In genomic region chr1:194342484-194343262, GRCh38 we compare ENCODE assay signal across 17 cellular contexts.
DNase-seq lines count a peak whose midpoint lies in the region; ATAC-seq, FAIRE-seq and TF ChIP-seq lines count a peak whose summit lies in the region.
"Had no signal": no experiment of that assay in that cellular context is flagged by ENCODE, and none has a peak within 500 bp of the region (broad histone marks: within the 10 kb centered on the region; RNA-seq: fewer than 3 reads in every experiment).

No MANE protein-coding gene starts in this region.

- no peaks in the 10 kb centered on the region for H3K27me3 Mint-ChIP-seq in activated CD8-positive, alpha-beta memory T cell treated with anti-CD3 and anti-CD28 coated beads, Interleukin-2, amount 10 ng/mL, durations not matched to agents 7 days and 5 days
- H3K27me3 Mint-ChIP-seq: brain; CD4-positive, alpha-beta memory T cell had no signal

- POLR2A ChIA-PET in GM12878 (lab: Charles Lee) = no interaction called here

- CTCF ChIA-PET in GM12878 (lab: Yijun Ruan, JAX) = no interaction called here
- CTCF ChIA-PET in activated CD8-positive, alpha-beta memory T cell treated with anti-CD3 and anti-CD28 coated beads, Interleukin-2, amount 10 ng/mL, durations not matched to agents 7 days and 5 days (lab: Charles Lee) = no interaction called here

- H3K27ac Mint-ChIP-seq in activated CD8-positive, alpha-beta memory T cell treated with anti-CD3 and anti-CD28 coated beads, Interleukin-2, amount 10 ng/mL, durations not matched to agents 7 days and 5 days = no peak overlapping the region
- H3K27ac Mint-ChIP-seq: brain; CD4-positive, alpha-beta memory T cell had no signal

- H3K79me2 ChIP-seq in GM12878 (ENCODE audit: control insufficient read depth, insufficient read depth, low read length) = no peaks in the 10 kb centered on the region

- in situ Hi-C loops in GM12878 (cut with MboI) = no loop called here

- H3K4me1 ChIP-seq in GM12878 (ENCODE audit: control insufficient read depth, insufficient read depth, low read length) = no peaks in the 10 kb centered on the region
- no peaks in the 10 kb centered on the region for H3K4me1 ChIP-seq in neuronal stem cell (ENCODE audit: control insufficient read depth in 2 of 2, insufficient read depth in 1 of 2, low read depth in 1 of 2, low read length in 2 of 2)
- H3K4me1 ChIP-seq in thyroid gland = no peaks in the 10 kb centered on the region
- H3K4me1 ChIP-seq: lower lobe of right lung, testis had no signal

- 51% methylated on average over 18 of the region's 18 CpGs for WGBS in GM12878 (ENCODE audit: insufficient coverage, insufficient replicate concordance, low lambda C conversion rate, missing lambda C conversion rate)
- no CpG with 5 or more reads among the region's 18 CpGs for WGBS in neuronal stem cell (ENCODE audit: extremely low coverage in 2 of 2, insufficient read length in 2 of 2, insufficient replicate concordance in 1 of 2), 2 donors
- 71 to 74% methylated on average over 18 of the region's 18 CpGs for WGBS in thyroid gland, 2 donors

- H2AFZ ChIP-seq in GM12878 (ENCODE audit: control insufficient read depth, low read depth, low read length) (no peak overlapping the region), neuronal stem cell (ENCODE audit: low read length) (peak overlapping the region; percentile 6)

- RAD21 ChIA-PET in GM12878 (lab: Charles Lee; ENCODE audit: unreplicated experiment) = no interaction called here

- no peak overlapping the region for H2BK5ac ChIP-seq in neuronal stem cell (ENCODE audit: low read length)

- no peak overlapping the region for H2BK12ac ChIP-seq in neuronal stem cell (ENCODE audit: low read length)

- BruUV-seq in GM12878 (replicated peaks; lab: Mats Ljungman, UMichigan) = no TSS peak

- no peak overlapping the region for H3K14ac ChIP-seq in neuronal stem cell (ENCODE audit: low read length)

- H3K27ac ChIP-seq in GM12878 (ENCODE audit: control insufficient read depth, insufficient read depth) (no peak overlapping the region), neuronal stem cell (replicated peaks; ENCODE audit: low read length) (no peak overlapping the region), thyroid gland (no peak overlapping the region)
- H3K27ac ChIP-seq: lower lobe of right lung, testis had no signal

- H3K27me3 ChIP-seq in GM12878 (replicated peaks in 1 of 2; ENCODE audit: control insufficient read depth in 2 of 2, insufficient read depth in 2 of 2, low read length in 1 of 2) (no peaks in the 10 kb centered on the region), neuronal stem cell (ENCODE audit: control insufficient read depth in 3 of 3, insufficient read depth in 3 of 3, low read depth in 1 of 3, low read length in 3 of 3) (no peaks in the 10 kb centered on the region), thyroid gland (no peaks in the 10 kb centered on the region)
- H3K27me3 ChIP-seq: testis had no signal

- H2BK15ac ChIP-seq in neuronal stem cell (ENCODE audit: low read length) = no peak overlapping the region

- no peak overlapping the region for H2AK5ac ChIP-seq in neuronal stem cell (ENCODE audit: low read depth, low read length)

- no peak overlapping the region for H3K4ac ChIP-seq in neuronal stem cell (ENCODE audit: low read length)

- no peak for TF ChIP-seq POLR2A in GM12878 (IDR thresholded peaks at IDR 0.05; ENCODE audit: low read depth, low read length)
- TF ChIP-seq POLR2A in thyroid gland (IDR thresholded peaks at IDR 0.05) = no peak

- SMC1A ChIA-PET in GM12878 (lab: Charles Lee; ENCODE audit: uncharacterized antibody, unreplicated experiment) = interaction anchor here (1.0 kb wide), 1 partner anchor 12 kb away, joined by 4 read pairs; no protein-coding TSS in a partner anchor

- peak; percentile 28 to 36 (median 31); a peak in 4 of 6 replicates for TF ChIP-seq CTCF in GM12878 (IDR thresholded peaks at IDR 0.05 in 2 of 3, conservative IDR thresholded peaks at IDR 0.05 in 1 of 3; ENCODE audit: control insufficient read depth in 2 of 3, extremely low read depth in 1 of 3, insufficient read depth in 1 of 3, low read depth in 3 of 3, low read length in 3 of 3)
- TF ChIP-seq CTCF in thyroid gland (IDR thresholded peaks at IDR 0.05) = no peak

- H3K4me2 ChIP-seq in GM12878 (ENCODE audit: control insufficient read depth, insufficient read depth) = no peak overlapping the region
- H3K4me2 ChIP-seq in neuronal stem cell (ENCODE audit: insufficient read depth, low read length, poor library complexity, severe bottlenecking) = no peak overlapping the region
- H3K4me2 ChIP-seq: smooth muscle cell had no signal

- TF ChIP-seq EP300 in GM12878 (IDR thresholded peaks at IDR 0.05; ENCODE audit: borderline replicate concordance in 1 of 2, control insufficient read depth in 1 of 2, low read depth in 2 of 2, low read length in 2 of 2) = no peak

- no peak overlapping the region for H3K4me3 Mint-ChIP-seq in activated CD8-positive, alpha-beta memory T cell treated with anti-CD3 and anti-CD28 coated beads, Interleukin-2, amount 10 ng/mL, durations not matched to agents 7 days and 5 days
- H3K4me3 Mint-ChIP-seq: brain; CD4-positive, alpha-beta memory T cell had no signal

- peak; percentile 46 for DNase-seq in Jurkat, Clone E6-1 (ENCODE audit: low read depth, low spot score)
- DNase-seq in GM12878 (ENCODE audit: low read depth, low spot score) = no peak
- DNase-seq in neuronal stem cell (ENCODE audit: low spot score) = no peak
- DNase-seq in thyroid gland = no peak
- DNase-seq in activated CD8-positive, alpha-beta memory T cell treated with anti-CD3 and anti-CD28 coated beads, Interleukin-2, amount 10 ng/mL, durations not matched to agents 7 days and 5 days = no peak
- DNase-seq: activated CD4-positive, alpha-beta T cell treated with anti-CD3 and anti-CD28 coated beads, Interleukin-2, amount 50 U/mL, for 48 hours; activated naive CD4-positive, alpha-beta T cell; CD4-positive, alpha-beta memory T cell; lower lobe of right lung; NCI-H1048; NCI-H510A; T1000; testis had no signal

- intact Hi-C loops in GM12878 (cut with micrococcal nuclease; ENCODE audit: unreplicated experiment) (no loop called here), thyroid gland (cut with DNase I) (no loop called here)

- no peak overlapping the region for H4K8ac ChIP-seq in neuronal stem cell (ENCODE audit: low read depth, low read length)

- H3K36me3 ChIP-seq in GM12878 (ENCODE audit: control insufficient read depth in 2 of 2, insufficient read depth in 2 of 2, low read length in 1 of 2) (no peaks in the 10 kb centered on the region), neuronal stem cell (replicated peaks in 1 of 2; ENCODE audit: control insufficient read depth in 2 of 2, insufficient read depth in 2 of 2, low read length in 2 of 2) (no peaks in the 10 kb centered on the region), thyroid gland (no peaks in the 10 kb centered on the region)
- H3K36me3 ChIP-seq: lower lobe of right lung had no signal

- no peak for TF ChIP-seq RAD21 in GM12878 (IDR thresholded peaks at IDR 0.05; ENCODE audit: insufficient read depth, low read depth, low read length)

- no peak overlapping the region for H2BK120ac ChIP-seq in neuronal stem cell (ENCODE audit: low read depth, low read length)

- no peak overlapping the region for H4K91ac ChIP-seq in neuronal stem cell (ENCODE audit: low read depth, low read length, poor library complexity)

- peaks cover 3% of the 10 kb centered on the region for H3K9me3 Mint-ChIP-seq in activated CD8-positive, alpha-beta memory T cell treated with anti-CD3 and anti-CD28 coated beads, Interleukin-2, amount 10 ng/mL, durations not matched to agents 7 days and 5 days (ENCODE audit: low read depth)
- H3K9me3 Mint-ChIP-seq: CD4-positive, alpha-beta memory T cell had no signal

- no peaks in the 10 kb centered on the region for H3K79me1 ChIP-seq in neuronal stem cell (ENCODE audit: low read depth, low read length)

- H3K9ac ChIP-seq in GM12878 (ENCODE audit: control insufficient read depth, insufficient read depth, low read length) (no peak overlapping the region), neuronal stem cell (ENCODE audit: low read depth, low read length, poor library complexity) (no peak overlapping the region)

- no peak overlapping the region for H3K18ac ChIP-seq in neuronal stem cell (ENCODE audit: low read length)

- no peak for FAIRE-seq in GM12878 (lab: Jason Lieb, UNC)

- H4K20me1 ChIP-seq in GM12878 (ENCODE audit: control insufficient read depth, insufficient read depth) = no peaks in the 10 kb centered on the region

- peaks cover 9% of the 10 kb centered on the region for H3K4me1 Mint-ChIP-seq in activated CD8-positive, alpha-beta memory T cell treated with anti-CD3 and anti-CD28 coated beads, Interleukin-2, amount 10 ng/mL, durations not matched to agents 7 days and 5 days
- H3K4me1 Mint-ChIP-seq: CD4-positive, alpha-beta memory T cell had no signal

- H3K23ac ChIP-seq in neuronal stem cell (ENCODE audit: low read depth, low read length, poor library complexity) = no peak overlapping the region

- no peak overlapping the region for H3K4me3 ChIP-seq in Jurkat, Clone E6-1 (ENCODE audit: low read length)
- H3K4me3 ChIP-seq in GM12878 = no peak overlapping the region
- H3K4me3 ChIP-seq in neuronal stem cell (ENCODE audit: low read length in 2 of 2) = no peak overlapping the region
- no peak overlapping the region for H3K4me3 ChIP-seq in thyroid gland (replicated peaks in 1 of 3)
- H3K4me3 ChIP-seq: lower lobe of right lung, smooth muscle cell, testis had no signal

- H3K9me3 ChIP-seq in GM12878 (replicated peaks; ENCODE audit: control insufficient read depth, insufficient read depth, low read length) (no peaks in the 10 kb centered on the region), neuronal stem cell (replicated peaks in 1 of 2; ENCODE audit: control insufficient read depth in 2 of 2, insufficient read depth in 1 of 2, low read depth in 1 of 2, low read length in 2 of 2) (no peaks in the 10 kb centered on the region), thyroid gland (no peaks in the 10 kb centered on the region)
- H3K9me3 ChIP-seq: lower lobe of right lung, testis had no signal

- no peaks in the 10 kb centered on the region for H3K36me3 Mint-ChIP-seq in activated CD8-positive, alpha-beta memory T cell treated with anti-CD3 and anti-CD28 coated beads, Interleukin-2, amount 10 ng/mL, durations not matched to agents 7 days and 5 days
- H3K36me3 Mint-ChIP-seq: brain; CD4-positive, alpha-beta memory T cell had no signal

- ATAC-seq in GM18867 (IDR thresholded peaks at IDR 0.05; ENCODE audit: unreplicated experiment) (peak; percentile 50), GM12878 (peak; percentile 83), HG03469 (IDR thresholded peaks at IDR 0.05; ENCODE audit: unreplicated experiment) (no peak)
- no peak for ATAC-seq in activated CD8-positive, alpha-beta memory T cell treated with anti-CD3 and anti-CD28 coated beads, Interleukin-2, amount 10 ng/mL, durations not matched to agents 7 days and 5 days
- ATAC-seq: lower lobe of right lung had no signal

TF ChIP-seq in GM12878, 131 proteins besides CTCF, POLR2A, EP300 and RAD21 (continues in another document):
- no peak for TF ChIP-seq WRNIP1 (IDR thresholded peaks at IDR 0.05; ENCODE audit: borderline replicate concordance, low read depth, low read length)
- no peak for TF ChIP-seq PML (IDR thresholded peaks at IDR 0.05; ENCODE audit: low read length)
- no peak for TF ChIP-seq ZNF622 (IDR thresholded peaks at IDR 0.05)
- no peak for TF ChIP-seq YBX1 (IDR thresholded peaks at IDR 0.05)
- TF ChIP-seq CEBPB (IDR thresholded peaks at IDR 0.05; ENCODE audit: borderline replicate concordance in 1 of 2, low read depth in 2 of 2, low read length in 2 of 2) = no peak
- no peak for TF ChIP-seq SREBF2 (IDR thresholded peaks at IDR 0.05; ENCODE audit: low read length)

Comparison
In these comparisons a context has a peak if more than half of its experiments do, and no peak if none do; other contexts are left out.
1. ATAC-seq: peak in GM18867 (single experiment) and GM12878 (single experiment); none in HG03469 (single experiment) and activated CD8-positive, alpha-beta memory T cell treated with anti-CD3 and anti-CD28 coated beads, Interleukin-2, amount 10 ng/mL, durations not matched to agents 7 days and 5 days (single experiment).
2. CTCF ChIP-seq: peak in GM12878 (3 of 3); none in thyroid gland (0 of 6).